Comparison of ENCODE assay signal across 14 cellular contexts in the genomic region with DNA sequence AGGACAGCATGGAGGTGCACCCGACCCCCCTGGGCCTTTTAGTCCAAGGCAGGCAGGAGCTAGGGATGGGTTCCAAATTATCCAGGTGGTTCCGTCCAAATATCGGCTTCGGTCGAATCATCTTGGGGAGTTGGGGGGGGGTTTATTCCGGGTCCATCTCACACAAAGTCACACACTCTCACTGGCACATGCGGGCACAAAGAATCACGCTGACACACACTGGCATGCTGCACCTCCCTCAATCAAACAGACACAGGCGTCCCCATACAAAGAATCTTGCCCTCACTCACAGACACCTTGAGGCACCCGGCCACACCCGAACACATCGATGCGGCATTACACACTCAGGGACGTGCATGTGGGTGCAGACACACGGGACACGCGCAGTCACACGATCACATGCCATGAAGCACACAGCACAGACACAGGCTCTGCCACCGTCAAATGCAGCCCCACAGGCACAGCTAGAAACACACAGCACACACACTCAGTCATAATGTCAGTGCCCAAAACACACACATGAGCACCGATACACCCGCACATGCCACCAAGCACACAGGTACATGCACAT. TPM values are rescaled to one million over a fixed set of nuclear protein-coding genes. Genes with fewer than 3 reads are reported as not detected.
A peak's percentile ranks its signal among the peaks of the same experiment; 100 is the strongest.
DNase-seq lines count a peak whose midpoint lies in the region; ATAC-seq, FAIRE-seq and TF ChIP-seq lines count a peak whose summit lies in the region.
"Had no signal": no experiment of that assay in that cellular context is flagged by ENCODE, and none has a peak within 500 bp of the region (broad histone marks: within the 10 kb centered on the region; RNA-seq: fewer than 3 reads in every experiment).

No MANE protein-coding gene starts in this region.

- no peak overlapping the region for H3K4me3 Mint-ChIP-seq in CD4-positive, alpha-beta T cell

- CTCF ChIA-PET in CD4-positive, alpha-beta T cell (lab: Charles Lee) = no interaction called here

- peak; percentile 92 for FAIRE-seq in bronchial epithelial cell (lab: Jason Lieb, UNC)

- ATAC-seq in lower lobe of right lung (no peak), thoracic aorta (ENCODE audit: insufficient number of reproducible peaks, low FRiP score, low read depth) (no peak)
- no peak for ATAC-seq in CD4-positive, alpha-beta T cell (ENCODE audit: poor library complexity)

- H3K4me1 ChIP-seq in lower lobe of right lung (peaks cover 85% of the 10 kb centered on the region), thoracic aorta (ENCODE audit: control insufficient read depth in 1 of 2, low read depth in 2 of 2) (peaks cover 44 to 93% of the 10 kb centered on the region in 2 donors)
- H3K4me1 ChIP-seq: SJSA1 had no signal

- DNase-seq in MG63 (no peak), bronchial epithelial cell (ENCODE audit: low read depth) (no peak), lower lobe of right lung (no peak), thoracic aorta (ENCODE audit: low spot score) (no peak), EL (no peak), putamen (ENCODE audit: low spot score) (no peak)
- no peak for DNase-seq in CD4-positive, alpha-beta T cell
- DNase-seq in stimulated activated naive CD4-positive, alpha-beta T cell (lab: John Stamatoyannopoulos, UW) = no peak
- DNase-seq: activated naive CD4-positive, alpha-beta T cell; CD4-positive, CD25-positive, alpha-beta regulatory T cell had no signal

- no peaks in the 10 kb centered on the region for H3K36me3 Mint-ChIP-seq in CD4-positive, alpha-beta T cell (ENCODE audit: low read depth)

- POLR2A ChIA-PET in CD4-positive, alpha-beta T cell (lab: Charles Lee) = interaction anchor here (0.9 kb wide), 1 partner anchor 11 kb away, joined by 3 read pairs; no protein-coding TSS in a partner anchor

- TF ChIP-seq CTCF in bronchial epithelial cell (IDR thresholded peaks at IDR 0.05; ENCODE audit: insufficient read depth, low read length, severe bottlenecking) (no peak), lower lobe of right lung (IDR thresholded peaks at IDR 0.05) (no peak), thoracic aorta (IDR thresholded peaks at IDR 0.05) (no peak)
- TF ChIP-seq CTCF in CD4-positive, alpha-beta T cell (IDR thresholded peaks at IDR 0.05) = no peak

- peaks cover 14% of the 10 kb centered on the region for H3K27me3 Mint-ChIP-seq in CD4-positive, alpha-beta T cell

- H3K27me3 ChIP-seq in MG63 (no peaks in the 10 kb centered on the region), bronchial epithelial cell (ENCODE audit: control insufficient read depth, insufficient read depth, low read length) (no peaks in the 10 kb centered on the region), lower lobe of right lung (ENCODE audit: low read depth) (no peaks in the 10 kb centered on the region), thoracic aorta (replicated peaks; ENCODE audit: insufficient read depth) (no peaks in the 10 kb centered on the region)
- H3K27me3 ChIP-seq in CD4-positive, alpha-beta T cell (ENCODE audit: control insufficient read depth, insufficient read depth, low read length) = no peaks in the 10 kb centered on the region
- H3K27me3 ChIP-seq: SJSA1 had no signal

- H3K36me3 ChIP-seq in MG63 (peaks cover 88% of the 10 kb centered on the region), bronchial epithelial cell (ENCODE audit: control insufficient read depth, insufficient read depth, low read length) (no peaks in the 10 kb centered on the region), lower lobe of right lung (peaks cover 8% of the 10 kb centered on the region), thoracic aorta (no peaks in the 10 kb centered on the region)

- H3K4me1 Mint-ChIP-seq in CD4-positive, alpha-beta T cell (ENCODE audit: low read depth) = no peaks in the 10 kb centered on the region

- H3K9me3 ChIP-seq in MG63 = no peaks in the 10 kb centered on the region
- no peaks in the 10 kb centered on the region for H3K9me3 ChIP-seq in lower lobe of right lung
- no peaks in the 10 kb centered on the region for H3K9me3 ChIP-seq in thoracic aorta
- H3K9me3 ChIP-seq in CD4-positive, alpha-beta T cell (ENCODE audit: control insufficient read depth, low read length) = no peaks in the 10 kb centered on the region
- H3K9me3 ChIP-seq: SJSA1 had no signal

- no peaks in the 10 kb centered on the region for H3K9me3 Mint-ChIP-seq in CD4-positive, alpha-beta T cell

- peak overlapping the region; percentile 48 for H3K4me3 ChIP-seq in MG63
- H3K4me3 ChIP-seq in bronchial epithelial cell (ENCODE audit: low read depth, low read length) = no peak overlapping the region
- peak overlapping the region; percentile 41 for H3K4me3 ChIP-seq in lower lobe of right lung
- H3K4me3 ChIP-seq in thoracic aorta = peak overlapping the region; percentile 73
- H3K4me3 ChIP-seq: SJSA1 had no signal

- intact Hi-C loops in lower lobe of right lung (cut with DNase I) = no loop called here
- intact Hi-C loops in CD4-positive, alpha-beta T cell (cut with DNase I, micrococcal nuclease) = no loop called here

- no peak overlapping the region for H3K27ac Mint-ChIP-seq in CD4-positive, alpha-beta T cell
- H3K27ac Mint-ChIP-seq: CD4-positive, CD25-positive, alpha-beta regulatory T cell had no signal

- H3K27ac ChIP-seq in lower lobe of right lung = peak overlapping the region; percentile 83
- peak overlapping the region; percentile 97 to 99 for H3K27ac ChIP-seq in thoracic aorta
- no peak overlapping the region for H3K27ac ChIP-seq in CD4-positive, alpha-beta T cell (ENCODE audit: low read depth, low read length)
- H3K27ac ChIP-seq: epithelial cell of prostate, SJSA1 had no signal

RNA-seq across cellular contexts. Expression of a gene that starts 7.8 kb away (rescaled TPM):
- total RNA-seq in MG63 (2014; rRNA removed; shearing (Covaris generic); ENCODE audit: low replicate concordance) = 53.9 and 78.0 TPM in 2 replicates
- total RNA-seq in bronchial epithelial cell = 5.4 and 5.8 TPM in 2 replicates
- 146 TPM for total RNA-seq in lower lobe of right lung
- 100 to 1,000 TPM; 126 to 145 TPM for total RNA-seq in thoracic aorta
- 1 to 10 TPM; 3.0 to 3.3 TPM for total RNA-seq in CD4-positive, alpha-beta T cell

RNA-seq across cellular contexts. Expression of a gene that starts 33.7 kb away (rescaled TPM):
- total RNA-seq in MG63 (2014; rRNA removed; shearing (Covaris generic); ENCODE audit: low replicate concordance) = 0.33 and 1.2 TPM in 2 replicates
- total RNA-seq in bronchial epithelial cell (not detected in 2 replicates), lower lobe of right lung (0.32 TPM), thoracic aorta (not detected)
- not detected for total RNA-seq in CD4-positive, alpha-beta T cell
- total RNA-seq: activated CD8-positive, alpha-beta memory T cell treated with anti-CD3 and anti-CD28 coated beads for 36 hours; CD4-positive, CD25-positive, alpha-beta regulatory T cell; occipital lobe; SJSA1 had no signal

RNA-seq across cellular contexts. Expression of a gene that starts 46.0 kb away (rescaled TPM):
- 225 and 240 TPM in 2 replicates for total RNA-seq in MG63 (2014; rRNA removed; shearing (Covaris generic); ENCODE audit: low replicate concordance)
- 27.1 and 36.0 TPM in 2 replicates for total RNA-seq in bronchial epithelial cell
- 14.8 TPM for total RNA-seq in lower lobe of right lung
- total RNA-seq in thoracic aorta = 10 to 100 TPM; 30.2 to 42.8 TPM
- total RNA-seq in CD4-positive, alpha-beta T cell = 10 to 100 TPM; 12.1 to 12.8 TPM

RNA-seq across cellular contexts. Expression of a gene that starts 57.4 kb away (rescaled TPM):
- 211 and 354 TPM in 2 replicates for total RNA-seq in MG63 (2014; rRNA removed; shearing (Covaris generic); ENCODE audit: low replicate concordance)
- total RNA-seq in bronchial epithelial cell = 91.1 and 120 TPM in 2 replicates
- total RNA-seq in lower lobe of right lung = 93.3 TPM
- total RNA-seq in thoracic aorta = 100 to 1,000 TPM; 116 to 130 TPM
- total RNA-seq in CD4-positive, alpha-beta T cell = 10 to 100 TPM; 90.0 to 92.7 TPM
